In genomic region chr5:143788401-143788800, GRCh38 we compare ENCODE assay signal across 35 cellular contexts. TPM values are rescaled to one million over a fixed set of nuclear protein-coding genes. Genes with fewer than 3 reads are reported as not detected.
"Had no signal": no experiment of that assay in that cellular context is flagged by ENCODE, and none has a peak within 500 bp of the region (broad histone marks: within the 10 kb centered on the region; RNA-seq: fewer than 3 reads in every experiment).

No MANE protein-coding gene starts in this region.

- H3K27ac ChIP-seq: neural progenitor cell, ovary, parathyroid adenoma, psoas muscle, right lobe of liver, skin epidermis, spleen, suprapubic skin, testis, tibial artery, transverse colon, upper lobe of right lung, uterus had no signal

- H3K4me1 ChIP-seq: parathyroid adenoma, psoas muscle, right lobe of liver, suprapubic skin, testis, transverse colon had no signal

- DNase-seq: natural killer cell; occipital lobe; ovary; posterior cingulate gyrus; psoas muscle; right cardiac atrium; right lobe of liver; spleen; stimulated activated CD4-positive, alpha-beta T cell treated with anti-CD3 and anti-CD28 coated beads, Interleukin-12 subunit alpha, Interleukin-12 subunit beta, amount 100 ng/mL, for 4 hours; stimulated activated CD4-positive, alpha-beta T cell treated with anti-CD3 and anti-CD28 coated beads, Interleukin-1b, Interleukin-23, amount 100 ng/mL, for 48 hours; stimulated activated CD4-positive, alpha-beta T cell treated with anti-CD3 and anti-CD28 coated beads, Interleukin-4, amount 100 ng/mL, for 1 hour; stimulated activated CD4-positive, alpha-beta T cell treated with anti-CD3 and anti-CD28 coated beads, Interleukin-4, amount 100 ng/mL, for 4 hours; stimulated activated CD8-positive, alpha-beta memory T cell treated with anti-CD3 and anti-CD28 coated beads, Interleukin-4, amount 100 ng/mL, for 48 hours; stimulated activated naive CD4-positive, alpha-beta T cell; stimulated activated naive CD8-positive, alpha-beta T cell treated with anti-CD3 and anti-CD28 coated beads, Interleukin-15, amount 100 ng/mL, for 72 hours; stimulated activated naive CD8-positive, alpha-beta T cell treated with anti-CD3 and anti-CD28 coated beads, Interleukin-15, Interleukin-2, amounts not matched to agents 100 U/mL and 50 U/mL, for 24 hours; substantia nigra; testis; tibial artery; transverse colon; upper lobe of right lung; uterus had no signal

- H3K36me3 Mint-ChIP-seq: natural killer cell; neural progenitor cell; stimulated activated memory B cell treated with anti-CD40 and anti-IgM and Interleukin-4, amounts not matched to agents 10 μg/mL and 1 μg/mL and 100 μg/mL, for 72 hours; type B pancreatic cell had no signal

- H3K27me3 Mint-ChIP-seq: progenitor cell of endocrine pancreas; stimulated activated memory B cell treated with anti-CD40 and anti-IgM and Interleukin-4, amounts not matched to agents 10 μg/mL and 1 μg/mL and 100 μg/mL, for 72 hours; stimulated activated naive CD8-positive, alpha-beta T cell treated with anti-CD3 and anti-CD28 coated beads, Interleukin-15, amount 100 ng/mL, for 72 hours; type B pancreatic cell had no signal

- H3K27ac Mint-ChIP-seq: natural killer cell; nephron; neural progenitor cell; progenitor cell of endocrine pancreas; stimulated activated memory B cell treated with anti-CD40 and anti-IgM and Interleukin-4, amounts not matched to agents 10 μg/mL and 1 μg/mL and 100 μg/mL, for 72 hours; stimulated activated naive CD8-positive, alpha-beta T cell treated with anti-CD3 and anti-CD28 coated beads, Interleukin-15, amount 100 ng/mL, for 72 hours; type B pancreatic cell had no signal

- H3K4me3 ChIP-seq: neural progenitor cell, ovary, psoas muscle, right lobe of liver, skin epidermis, smooth muscle cell, spleen, suprapubic skin, testis, tibial artery, transverse colon, upper lobe of right lung, uterus had no signal

- H3K27me3 ChIP-seq: neural progenitor cell, ovary, right lobe of liver, spleen, suprapubic skin, testis, tibial artery, transverse colon, upper lobe of right lung, uterus had no signal

- ATAC-seq: natural killer cell; psoas muscle; right cardiac atrium; right lobe of liver; stimulated activated memory B cell treated with anti-CD40 and anti-IgM and Interleukin-4, amounts not matched to agents 10 μg/mL and 1 μg/mL and 100 μg/mL, for 72 hours; stimulated activated naive CD8-positive, alpha-beta T cell treated with anti-CD3 and anti-CD28 coated beads, Interleukin-15, amount 100 ng/mL, for 72 hours; stimulated activated naive CD8-positive, alpha-beta T cell treated with anti-CD3 and anti-CD28 coated beads, Interleukin-15, Interleukin-2, amounts not matched to agents 100 U/mL and 50 U/mL, for 24 hours; upper lobe of right lung had no signal

- H3K9me3 ChIP-seq: ovary, psoas muscle, right lobe of liver, suprapubic skin, testis, tibial artery, transverse colon, upper lobe of right lung, uterus had no signal

- H3K36me3 ChIP-seq: neural progenitor cell, ovary, right lobe of liver, spleen, suprapubic skin, tibial artery, transverse colon, upper lobe of right lung, uterus had no signal

- H3K9ac ChIP-seq: neural progenitor cell, parathyroid adenoma had no signal

- H3K4me3 Mint-ChIP-seq: natural killer cell; nephron; neural progenitor cell; stimulated activated memory B cell treated with anti-CD40 and anti-IgM and Interleukin-4, amounts not matched to agents 10 μg/mL and 1 μg/mL and 100 μg/mL, for 72 hours; stimulated activated naive CD8-positive, alpha-beta T cell treated with anti-CD3 and anti-CD28 coated beads, Interleukin-15, amount 100 ng/mL, for 72 hours; type B pancreatic cell had no signal

- H3K4me1 Mint-ChIP-seq: stimulated activated naive CD8-positive, alpha-beta T cell treated with anti-CD3 and anti-CD28 coated beads, Interleukin-15, amount 100 ng/mL, for 72 hours had no signal

- H3K9me3 Mint-ChIP-seq: natural killer cell, neural progenitor cell, type B pancreatic cell had no signal

RNA-seq across cellular contexts. Expression of gene HMHB1, which starts 23.6 kb away (rescaled TPM):
- total RNA-seq: natural killer cell, occipital lobe, osteoblast, ovary, progenitor cell of endocrine pancreas, psoas muscle, renal cortical epithelial cell, right cardiac atrium, right lobe of liver, smooth muscle cell, spleen, suprapubic skin, testis, transverse colon, upper lobe of right lung, urinary bladder, uterus had no signal
- polyA plus RNA-seq: neural cell, ovary, psoas muscle, right cardiac atrium, smooth muscle cell, urinary bladder had no signal
